In the genomic region with DNA sequence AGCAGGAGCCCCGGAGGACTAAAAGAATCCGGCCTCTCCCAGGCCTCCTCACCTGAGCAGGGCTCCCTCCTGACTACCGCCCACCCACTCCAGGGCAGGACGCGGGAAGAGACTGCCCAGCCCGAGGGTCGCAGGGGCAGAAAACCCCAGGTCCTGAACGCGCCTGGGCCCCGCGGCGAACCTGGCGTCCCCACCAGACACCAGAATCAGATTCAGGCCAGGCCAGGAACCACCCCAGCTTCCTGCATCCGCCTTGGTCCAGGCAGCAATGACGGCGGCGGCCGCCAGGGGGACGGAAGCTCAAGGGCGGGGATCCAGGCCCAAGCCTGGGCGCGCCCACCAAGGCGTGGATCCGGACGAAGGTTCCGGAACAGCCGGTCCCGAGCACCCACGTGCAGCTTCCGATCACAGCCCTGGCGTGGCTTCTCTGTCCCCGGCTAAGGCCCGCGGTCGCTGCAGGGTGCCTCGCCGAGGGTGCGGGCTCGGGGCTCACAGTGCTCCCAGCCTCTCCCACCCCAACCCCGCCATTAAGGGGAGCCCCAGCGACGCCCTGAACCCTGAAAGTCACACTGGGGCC, we compare ENCODE assay signal across 8 cellular contexts. TPM values are rescaled to one million over a fixed set of nuclear protein-coding genes. Genes with fewer than 3 reads are reported as not detected.
DNase-seq lines count a peak whose midpoint lies in the region; TF ChIP-seq lines count a peak whose summit lies in the region.

No MANE protein-coding gene starts in this region.

- no peak overlapping the region for H3K27ac ChIP-seq in HL-60 (replicated peaks)
- peak overlapping the region; percentile 50 for H3K27ac ChIP-seq in effector memory CD4-positive, alpha-beta T cell (ENCODE audit: insufficient read depth, low read length, poor library complexity, severe bottlenecking)

- peak; percentile 68 for DNase-seq in DMS 273 (lab: John Stamatoyannopoulos, UW; ENCODE audit: unreplicated experiment)
- DNase-seq in DMS 273 treated with DMSO at 0.1 percent for 48 hours (lab: John Stamatoyannopoulos, UW), result no peak
- DNase-seq in HL-60 (ENCODE audit: low read depth in 1 of 2, low spot score in 1 of 2), result peak; percentile 64 to 71
- peak; percentile 74 to 88 for DNase-seq in activated CD8-positive, alpha-beta memory T cell treated with anti-CD3 and anti-CD28 coated beads for 1 hour (ENCODE audit: extremely low read depth in 1 of 2, low read depth in 1 of 2)
- peak; percentile 74 to 88 (median 74) for DNase-seq in effector memory CD4-positive, alpha-beta T cell
- peak; percentile 76 for DNase-seq in medulla oblongata (ENCODE audit: extremely low spot score)
- DNase-seq in stimulated activated CD4-positive, alpha-beta T cell treated with anti-CD3 and anti-CD28 coated beads, TNF-alpha, amount 100 ng/mL, for 48 hours (ENCODE audit: low read depth in 3 of 3), result peak; percentile 76 to 84 (median 80)
- DNase-seq in G401 (ENCODE audit: low spot score), result no peak

- no peaks in the 10 kb centered on the region for H3K4me1 ChIP-seq in effector memory CD4-positive, alpha-beta T cell (ENCODE audit: control insufficient read depth, insufficient read depth, low read length, poor library complexity, severe bottlenecking)

- no peaks in the 10 kb centered on the region for H3K36me3 ChIP-seq in effector memory CD4-positive, alpha-beta T cell (ENCODE audit: control insufficient read depth, insufficient read depth, low read length)

- no peaks in the 10 kb centered on the region for H3K9me3 ChIP-seq in effector memory CD4-positive, alpha-beta T cell (ENCODE audit: control insufficient read depth, low read length)

- peak overlapping the region; percentile 15 for H3K4me3 ChIP-seq in HL-60 (replicated peaks; ENCODE audit: insufficient read depth, low read length)
- peak overlapping the region; percentile 32 for H3K4me3 ChIP-seq in effector memory CD4-positive, alpha-beta T cell (ENCODE audit: insufficient read depth, low read depth, low read length, poor library complexity, severe bottlenecking)

- TF ChIP-seq CTCF in HL-60 (IDR thresholded peaks at IDR 0.05; ENCODE audit: insufficient read depth, low read length), result peak; percentile 24

- in situ Hi-C loops in G401 (cut with HindIII; ENCODE audit: low sequenced_read_pairs), result no loop called here

- no peaks in the 10 kb centered on the region for H3K27me3 ChIP-seq in HL-60 (ENCODE audit: insufficient read depth, poor library complexity, severe bottlenecking)
- no peaks in the 10 kb centered on the region for H3K27me3 ChIP-seq in effector memory CD4-positive, alpha-beta T cell (replicated peaks; ENCODE audit: control insufficient read depth, insufficient read depth, low read length, poor library complexity, severe bottlenecking)

RNA-seq across cellular contexts. Expression of a gene that starts 3.6 kb away (rescaled TPM):
- total RNA-seq in G401 (2014; rRNA removed; shearing (Covaris generic)), result not detected in 2 replicates

RNA-seq across cellular contexts. Expression of a gene that starts 19.3 kb away (rescaled TPM):
- total RNA-seq in G401 (2014; rRNA removed; shearing (Covaris generic)), result not detected in 2 replicates

RNA-seq across cellular contexts. Expression of a gene that starts 25.4 kb away (rescaled TPM):
- 5.3 and 5.8 TPM in 2 replicates for total RNA-seq in G401 (2014; rRNA removed; shearing (Covaris generic))

RNA-seq across cellular contexts. Expression of a gene that starts 43.0 kb away (rescaled TPM):
- not detected in 2 replicates for total RNA-seq in G401 (2014; rRNA removed; shearing (Covaris generic))

Comparison
In these comparisons a context has a peak if more than half of its experiments do, and no peak if none do; other contexts are left out.
1. DNase-seq: peak in DMS 273 (single experiment), HL-60 (2 of 2), activated CD8-positive, alpha-beta memory T cell treated with anti-CD3 and anti-CD28 coated beads for 1 hour (2 of 2), effector memory CD4-positive, alpha-beta T cell (3 of 3), medulla oblongata (single experiment) and stimulated activated CD4-positive, alpha-beta T cell treated with anti-CD3 and anti-CD28 coated beads, TNF-alpha, amount 100 ng/mL, for 48 hours (3 of 3); none in DMS 273 treated with DMSO at 0.1 percent for 48 hours (single experiment) and G401 (single experiment).